ENCODE assay signal across 23 cellular contexts in the genomic region with DNA sequence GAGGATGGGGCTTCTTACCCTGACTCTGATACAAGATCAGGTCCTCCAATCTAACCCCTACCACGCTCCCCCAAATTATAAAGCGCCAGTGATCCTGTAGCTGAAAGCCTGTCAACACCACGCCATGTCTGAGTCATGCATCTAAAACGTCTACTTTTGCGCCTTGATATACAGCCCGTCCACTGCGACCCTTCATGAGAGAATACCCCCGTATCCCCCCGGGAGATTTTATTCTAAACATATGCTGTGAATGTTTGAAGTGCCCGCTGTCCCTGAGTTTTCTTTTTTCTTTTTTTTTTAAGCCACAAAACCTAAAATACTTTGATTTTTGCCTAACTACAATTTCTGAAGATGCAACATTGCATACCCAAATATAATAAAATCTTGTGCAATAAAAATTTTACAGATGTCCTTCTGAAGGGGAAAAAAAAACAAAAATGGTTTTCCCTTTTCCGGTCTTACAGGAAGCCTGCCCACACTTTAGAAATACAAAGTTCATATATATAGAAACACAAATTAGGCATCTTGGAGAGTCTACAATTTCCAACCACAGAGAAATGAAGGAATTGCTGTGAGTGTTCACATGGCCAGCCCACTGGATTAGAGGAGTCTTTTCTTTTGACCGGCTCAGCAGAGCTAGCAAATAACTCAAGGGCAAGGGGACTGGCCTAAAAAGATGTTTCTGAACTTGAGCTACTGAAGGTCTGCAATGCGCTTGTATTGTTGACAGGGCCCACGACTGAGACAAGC.
A peak's percentile ranks its signal among the peaks of the same experiment; 100 is the strongest.
DNase-seq lines count a peak whose midpoint lies in the region; ATAC-seq and TF ChIP-seq lines count a peak whose summit lies in the region.
"Had no signal": no experiment of that assay in that cellular context is flagged by ENCODE, and none has a peak within 500 bp of the region (broad histone marks: within the 10 kb centered on the region; RNA-seq: fewer than 3 reads in every experiment).

No MANE protein-coding gene starts in this region.

- peaks cover 14% of the 10 kb centered on the region for H3K4me1 ChIP-seq in ACC112 (ENCODE audit: control insufficient read depth, insufficient read depth, low read length, unreplicated experiment)

- H2AFZ ChIP-seq in ACC112 (ENCODE audit: low read length, unreplicated experiment) = peak overlapping the region; percentile 32

- H3K4me3 Mint-ChIP-seq in nephron = peak overlapping the region in 1 of 3 experiments; percentile 10
- no peak overlapping the region for H3K4me3 Mint-ChIP-seq in activated T-helper 17 cell treated with anti-CD3 and anti-CD28 coated beads, Interleukin-2, amount 50 U/mL, for 72 hours
- H3K4me3 Mint-ChIP-seq: CD4-positive, alpha-beta T cell; dendritic cell treated with granulocyte-macrophage colony-stimulating factor and Interleukin-4, amounts not matched to agents 40 ng/mL and 50 ng/mL, for 4 days; naive thymus-derived CD4-positive, alpha-beta T cell had no signal

- no peak for ATAC-seq in HG02870 (IDR thresholded peaks at IDR 0.05; ENCODE audit: unreplicated experiment)
- no peak for ATAC-seq in activated T-helper 17 cell treated with anti-CD3 and anti-CD28 coated beads, Interleukin-2, amount 50 U/mL, for 72 hours (replicated peaks)
- ATAC-seq: naive thymus-derived CD4-positive, alpha-beta T cell had no signal

- TF ChIP-seq CTCF in nephron (IDR thresholded peaks at IDR 0.05; ENCODE audit: unreplicated experiment in 3 of 3) = no peak

- peak overlapping the region; percentile 66 to 85 (median 72) for H3K27ac Mint-ChIP-seq in nephron
- no peak overlapping the region for H3K27ac Mint-ChIP-seq in activated T-helper 17 cell treated with anti-CD3 and anti-CD28 coated beads, Interleukin-2, amount 50 U/mL, for 72 hours
- H3K27ac Mint-ChIP-seq: CD4-positive, alpha-beta T cell; dendritic cell treated with granulocyte-macrophage colony-stimulating factor and Interleukin-4, amounts not matched to agents 40 ng/mL and 50 ng/mL, for 4 days; naive thymus-derived CD4-positive, alpha-beta T cell had no signal

- no peaks in the 10 kb centered on the region for H3K79me2 ChIP-seq in ACC112 (ENCODE audit: control insufficient read depth, insufficient read depth, low read length, unreplicated experiment)

- no peak overlapping the region for H3K27ac ChIP-seq in ACC112 (ENCODE audit: low read depth, low read length)
- H3K27ac ChIP-seq: thoracic aorta had no signal

- H3K4me1 Mint-ChIP-seq in nephron = peaks cover 47% of the 10 kb centered on the region
- no peaks in the 10 kb centered on the region for H3K4me1 Mint-ChIP-seq in activated T-helper 17 cell treated with anti-CD3 and anti-CD28 coated beads, Interleukin-2, amount 50 U/mL, for 72 hours
- H3K4me1 Mint-ChIP-seq: naive thymus-derived CD4-positive, alpha-beta T cell had no signal

- DNase-seq in M059J (ENCODE audit: low read depth) (peak; percentile 42), epidermal melanocyte (ENCODE audit: insufficient read length, low spot score) (peak; percentile 37), DMS 273 treated with DMSO at 0.1 percent for 48 hours (lab: John Stamatoyannopoulos, UW) (no peak), globus pallidus (ENCODE audit: low spot score) (no peak)
- DNase-seq: activated CD4-positive, alpha-beta T cell treated with anti-CD3 and anti-CD28 coated beads, Interleukin-2, amount 50 U/mL, for 1 hour; activated CD8-positive, alpha-beta memory T cell treated with anti-CD3 and anti-CD28 coated beads, Interleukin-2, amount 50 U/mL, for 48 hours; activated naive CD4-positive, alpha-beta T cell; anterior cingulate cortex; CD4-positive, alpha-beta T cell; DMS53; erythroblast; islet precursor cell; mammary epithelial cell; naive thymus-derived CD4-positive, alpha-beta T cell; NCI-H2029; NCI-H510A treated with DMSO at 0.1 percent for 48 hours; stimulated activated CD4-positive, alpha-beta T cell treated with anti-CD3 and anti-CD28 coated beads, Interleukin-12 subunit alpha, Interleukin-12 subunit beta, amount 100 ng/mL, for 4 hours had no signal

- no peak overlapping the region for H3K4me3 ChIP-seq in ACC112 (ENCODE audit: low read depth, low read length)
- H3K4me3 ChIP-seq: thoracic aorta had no signal

- H3K36me3 ChIP-seq in ACC112 (ENCODE audit: insufficient read depth, low read length) = no peaks in the 10 kb centered on the region
- H3K36me3 ChIP-seq: thoracic aorta had no signal

- no peaks in the 10 kb centered on the region for H3K27me3 Mint-ChIP-seq in nephron (ENCODE audit: low read depth)
- peaks cover 11% of the 10 kb centered on the region for H3K27me3 Mint-ChIP-seq in activated T-helper 17 cell treated with anti-CD3 and anti-CD28 coated beads, Interleukin-2, amount 50 U/mL, for 72 hours

- no peaks in the 10 kb centered on the region for H3K27me3 ChIP-seq in ACC112 (ENCODE audit: insufficient read depth, low read length)

- H3K9me3 Mint-ChIP-seq in nephron = no peaks in the 10 kb centered on the region
- H3K9me3 Mint-ChIP-seq in activated T-helper 17 cell treated with anti-CD3 and anti-CD28 coated beads, Interleukin-2, amount 50 U/mL, for 72 hours = peaks cover 5% of the 10 kb centered on the region
- H3K9me3 Mint-ChIP-seq: CD4-positive, alpha-beta T cell; dendritic cell treated with granulocyte-macrophage colony-stimulating factor and Interleukin-4, amounts not matched to agents 40 ng/mL and 50 ng/mL, for 4 days had no signal

- H3K36me3 Mint-ChIP-seq in nephron (ENCODE audit: low read depth) = peaks cover 47% of the 10 kb centered on the region
- no peaks in the 10 kb centered on the region for H3K36me3 Mint-ChIP-seq in activated T-helper 17 cell treated with anti-CD3 and anti-CD28 coated beads, Interleukin-2, amount 50 U/mL, for 72 hours (ENCODE audit: low read depth)
- H3K36me3 Mint-ChIP-seq: naive thymus-derived CD4-positive, alpha-beta T cell had no signal

Comparison
In these comparisons a context has a peak if more than half of its experiments do, and no peak if none do; other contexts are left out.
1. DNase-seq: peak in M059J (single experiment) and epidermal melanocyte (single experiment); none in DMS 273 treated with DMSO at 0.1 percent for 48 hours (single experiment) and globus pallidus (single experiment).